ENCODE assay signal across 25 cellular contexts in the genomic region with DNA sequence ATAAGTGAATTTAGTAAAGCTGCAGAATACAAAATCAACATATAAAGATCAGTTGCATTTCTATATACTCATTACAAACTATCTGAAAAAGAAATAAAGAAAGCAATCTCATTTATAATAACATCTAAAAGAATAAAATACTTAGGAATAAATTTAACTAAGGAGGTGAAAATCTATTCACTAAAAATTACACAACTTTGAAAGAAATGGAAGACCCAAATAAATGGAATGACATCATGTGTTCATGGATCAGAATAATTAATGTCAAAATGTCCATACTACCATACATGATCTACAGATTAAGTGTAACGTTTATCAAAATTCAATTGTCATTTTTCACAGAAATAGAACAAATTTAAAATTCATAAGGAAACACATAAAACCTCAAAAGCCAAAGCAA.
A peak's percentile ranks its signal among the peaks of the same experiment; 100 is the strongest.
DNase-seq lines count a peak whose midpoint lies in the region; ATAC-seq, FAIRE-seq and TF ChIP-seq lines count a peak whose summit lies in the region.
"Had no signal": no experiment of that assay in that cellular context is flagged by ENCODE, and none has a peak within 500 bp of the region (broad histone marks: within the 10 kb centered on the region; RNA-seq: fewer than 3 reads in every experiment).

No MANE protein-coding gene starts in this region.

- FAIRE-seq in colon (lab: Jason Lieb, UNC) (peak; percentile 24), small intestine (lab: Jason Lieb, UNC) (peak; percentile 72)
- FAIRE-seq: A204.1, GM12878, GM12892, GM18507 had no signal

- POLR2A ChIA-PET in HEK293 (lab: Yijun Ruan, JAX), result no interaction called here

- CTCF ChIA-PET in HEK293 (lab: Yijun Ruan, JAX), result no interaction called here

- intact Hi-C loops in cardiac septum (cut with DNase I), result no loop called here

- no peaks in the 10 kb centered on the region for H3K36me3 ChIP-seq in HEK293 (ENCODE audit: control insufficient read depth in 2 of 2, insufficient read depth in 1 of 2, low read length in 2 of 2)
- H3K36me3 ChIP-seq in small intestine (ENCODE audit: control insufficient read depth in 2 of 2, insufficient read depth in 2 of 2, low read length in 2 of 2), result no peaks in the 10 kb centered on the region
- H3K36me3 ChIP-seq: BE2C, BLaER1 had no signal

- H3K9me3 ChIP-seq in HEK293 (ENCODE audit: control insufficient read depth, insufficient read depth, low read depth, low read length) (no peaks in the 10 kb centered on the region), small intestine (ENCODE audit: control insufficient read depth, low read depth) (no peaks in the 10 kb centered on the region)
- H3K9me3 ChIP-seq: BE2C had no signal

- H3K4me1 ChIP-seq in HEK293 (ENCODE audit: control insufficient read depth, insufficient read depth, low read length), result no peaks in the 10 kb centered on the region
- no peaks in the 10 kb centered on the region for H3K4me1 ChIP-seq in small intestine (ENCODE audit: control insufficient read depth in 2 of 2, insufficient read depth in 1 of 2, low read depth in 1 of 2, low read length in 1 of 2)
- H3K4me1 ChIP-seq: BE2C, BLaER1 had no signal

- H3K27ac ChIP-seq in HEK293 (ENCODE audit: extremely low read depth, low read depth, low read length) (no peak overlapping the region), small intestine (ENCODE audit: low read depth in 1 of 2, low read length in 1 of 2) (no peak overlapping the region)
- H3K27ac ChIP-seq: BLaER1 had no signal

- no peaks in the 10 kb centered on the region for H3K27me3 ChIP-seq in small intestine (ENCODE audit: control insufficient read depth in 2 of 2, insufficient read depth in 2 of 2, low read length in 2 of 2)
- H3K27me3 ChIP-seq: BE2C, BLaER1 had no signal

- DNase-seq in small intestine (no peak), cardiac septum (ENCODE audit: low spot score) (no peak)
- DNase-seq: 8988T; ACHN; BE2C; C1 segment of cervical spinal cord; CD4-positive, alpha-beta memory T cell; CD4-positive, CD25-positive, alpha-beta regulatory T cell; CD8-positive, alpha-beta memory T cell; COR-L47; DMS 273 treated with DMSO at 0.1 percent for 48 hours; DMS153; DMS53; DMS79; DND-41; EL; GDM1 had no signal

- no peak overlapping the region for H3K4me3 ChIP-seq in HEK293 (ENCODE audit: low read depth, low read length)
- H3K4me3 ChIP-seq in small intestine (ENCODE audit: low read depth in 1 of 2, low read length in 2 of 2), result no peak overlapping the region
- H3K4me3 ChIP-seq: BLaER1, GM12878 had no signal

- no peak for TF ChIP-seq CTCF in HEK293 (tag by site-specific recombination; IDR thresholded peaks at IDR 0.05)

- WGBS in small intestine, 3 donors, result 56 to 75% (median 74%) methylated on average over 1 of the region's 1 CpG

- ATAC-seq in HG03342 (IDR thresholded peaks at IDR 0.05; ENCODE audit: unreplicated experiment), result no peak
- ATAC-seq: GM12878 had no signal

TF ChIP-seq in HEK293, 187 proteins besides CTCF, POLR2A, EP300 and RAD21:
- TF ChIP-seq ZNF394 (tag by site-specific recombination; IDR thresholded peaks at IDR 0.05; ENCODE audit: borderline replicate concordance), result no peak
- TF ChIP-seq, protein P1, sequence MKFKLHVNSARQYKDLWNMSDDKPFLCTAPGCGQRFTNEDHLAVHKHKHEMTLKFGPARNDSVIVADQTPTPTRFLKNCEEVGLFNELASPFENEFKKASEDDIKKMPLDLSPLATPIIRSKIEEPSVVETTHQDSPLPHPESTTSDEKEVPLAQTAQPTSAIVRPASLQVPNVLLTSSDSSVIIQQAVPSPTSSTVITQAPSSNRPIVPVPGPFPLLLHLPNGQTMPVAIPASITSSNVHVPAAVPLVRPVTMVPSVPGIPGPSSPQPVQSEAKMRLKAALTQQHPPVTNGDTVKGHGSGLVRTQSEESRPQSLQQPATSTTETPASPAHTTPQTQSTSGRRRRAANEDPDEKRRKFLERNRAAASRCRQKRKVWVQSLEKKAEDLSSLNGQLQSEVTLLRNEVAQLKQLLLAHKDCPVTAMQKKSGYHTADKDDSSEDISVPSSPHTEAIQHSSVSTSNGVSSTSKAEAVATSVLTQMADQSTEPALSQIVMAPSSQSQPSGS (tag by site-specific recombination; IDR thresholded peaks at IDR 0.05; ENCODE audit: low read depth), result peak; percentile 58
